ENCODE assay signal across 8 cellular contexts in genomic region chr6:89311853-89312531, GRCh38. TPM values are rescaled to one million over a fixed set of nuclear protein-coding genes. Genes with fewer than 3 reads are reported as not detected.
DNase-seq lines count a peak whose midpoint lies in the region; ATAC-seq and TF ChIP-seq lines count a peak whose summit lies in the region.

No MANE protein-coding gene starts in this region.

- no peak overlapping the region for H2AFZ ChIP-seq in OCI-LY1 (ENCODE audit: low read length)

- H3K27me3 ChIP-seq in DOHH2 (ENCODE audit: control insufficient read depth, low read length) (no peaks in the 10 kb centered on the region), OCI-LY1 (ENCODE audit: insufficient read depth, low read length) (no peaks in the 10 kb centered on the region)

- no peaks in the 10 kb centered on the region for H3K79me2 ChIP-seq in DOHH2 (ENCODE audit: control insufficient read depth, low read length)
- no peaks in the 10 kb centered on the region for H3K79me2 ChIP-seq in OCI-LY1 (ENCODE audit: insufficient read depth, low read length)

- H3K9me2 ChIP-seq in DOHH2 (replicated peaks; ENCODE audit: control insufficient read depth, low read length): no peaks in the 10 kb centered on the region
- no peaks in the 10 kb centered on the region for H3K9me2 ChIP-seq in OCI-LY1 (ENCODE audit: low read depth, low read length)

- H3K36me3 ChIP-seq in DOHH2 (ENCODE audit: control insufficient read depth, low read length) (0 out of 2 replicates have a peak, but pooled peaks cover 3% of the 10 kb centered on the region), OCI-LY1 (ENCODE audit: insufficient read depth, low read length) (no peaks in the 10 kb centered on the region)

- TF ChIP-seq CTCF in DOHH2 (IDR thresholded peaks at IDR 0.05; ENCODE audit: low read depth, low read length, poor library complexity, severe bottlenecking) (no peak), OCI-LY1 (IDR thresholded peaks at IDR 0.05; ENCODE audit: low read length) (peak; percentile 89), epithelial cell of proximal tubule (conservative IDR thresholded peaks at IDR 0.05; ENCODE audit: low read depth, low read length) (peak; percentile 29)

- DNase-seq in epithelial cell of proximal tubule (ENCODE audit: low read depth) (no peak), midbrain (lab: John Stamatoyannopoulos, UW) (peak; percentile 67), NCI-H524 treated with DMSO at 0.1 percent for 48 hours (lab: John Stamatoyannopoulos, UW) (no peak)
- no peak for DNase-seq in stimulated activated CD4-positive, alpha-beta T cell treated with anti-CD3 and anti-CD28 coated beads, Interleukin-12 subunit alpha, Interleukin-12 subunit beta, amount 100 ng/mL, for 4 hours

- ATAC-seq in GM21717 (IDR thresholded peaks at IDR 0.05; ENCODE audit: unreplicated experiment) (no peak), HG03108 (IDR thresholded peaks at IDR 0.05; ENCODE audit: unreplicated experiment) (no peak)

- H3K9ac ChIP-seq in OCI-LY1 (ENCODE audit: low read length): no peak overlapping the region

- H3F3A ChIP-seq in DOHH2 (ENCODE audit: control insufficient read depth, insufficient read depth) (no peaks in the 10 kb centered on the region), OCI-LY1 (ENCODE audit: insufficient read depth, low read length) (no peaks in the 10 kb centered on the region)

- no peak overlapping the region for H3K4me3 ChIP-seq in DOHH2 (ENCODE audit: low read length)
- no peak overlapping the region for H3K4me3 ChIP-seq in OCI-LY1 (ENCODE audit: low read depth, low read length, poor library complexity, severe bottlenecking)
- no peak overlapping the region for H3K4me3 ChIP-seq in epithelial cell of proximal tubule (ENCODE audit: low read depth, low read length)

- H3K27ac ChIP-seq in DOHH2 (ENCODE audit: low read depth, low read length): no peak overlapping the region
- H3K27ac ChIP-seq in OCI-LY1 (ENCODE audit: low read depth, low read length, poor library complexity, severe bottlenecking): no peak overlapping the region

- H3K9me3 ChIP-seq in DOHH2 (ENCODE audit: control insufficient read depth, insufficient read depth, low read length): no peaks in the 10 kb centered on the region
- H3K9me3 ChIP-seq in OCI-LY1 (ENCODE audit: low read length): no peaks in the 10 kb centered on the region

- H3K4me2 ChIP-seq in DOHH2 (ENCODE audit: low read length) (0 out of 2 replicates have a peak overlapping the region, but pooled peaks have one; percentile 31), OCI-LY1 (ENCODE audit: low read length) (peak overlapping the region; percentile 27)

- H4K20me1 ChIP-seq in DOHH2 (ENCODE audit: control insufficient read depth, insufficient read depth, low read depth, low read length): no peaks in the 10 kb centered on the region
- no peaks in the 10 kb centered on the region for H4K20me1 ChIP-seq in OCI-LY1 (ENCODE audit: insufficient read depth, low read length)

- H3K4me1 ChIP-seq in DOHH2 (ENCODE audit: control insufficient read depth, low read length): peaks cover 17% of the 10 kb centered on the region
- peaks cover 27% of the 10 kb centered on the region for H3K4me1 ChIP-seq in OCI-LY1 (ENCODE audit: insufficient read depth, low read length, severe bottlenecking)

RNA-seq across cellular contexts. Expression of gene GABRR2, which starts 3.1 kb away (rescaled TPM):
- total RNA-seq in epithelial cell of proximal tubule: 0.12 and 0.14 TPM in 2 replicates

RNA-seq across cellular contexts. Expression of gene UBE2J1, which starts 40.5 kb away (rescaled TPM):
- total RNA-seq in epithelial cell of proximal tubule: 47.2 and 58.5 TPM in 2 replicates
